2 cellular contexts compared by ENCODE assay signal in the genomic region with DNA sequence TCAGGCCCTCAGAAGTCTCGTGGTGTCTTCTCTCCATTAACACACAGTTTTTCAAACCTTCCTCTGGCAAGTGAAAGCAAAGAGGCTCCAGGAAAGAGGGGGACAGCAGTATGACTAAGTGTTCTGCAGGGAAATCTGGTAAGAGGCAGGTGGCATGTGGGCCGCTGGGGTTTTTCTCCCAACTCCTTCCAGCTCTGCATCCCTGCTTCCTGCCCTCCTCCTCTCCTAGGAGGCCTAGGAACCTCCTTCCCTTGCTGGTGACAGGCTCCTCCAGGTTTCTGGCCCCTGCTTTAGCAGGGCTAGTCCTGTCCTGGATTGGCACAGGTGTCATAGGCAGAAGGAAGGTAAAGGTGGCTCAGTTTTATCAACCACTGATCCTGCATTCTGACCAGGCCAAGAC.
A peak's percentile ranks its signal among the peaks of the same experiment; 100 is the strongest.
TF ChIP-seq lines count a peak whose summit lies in the region.

No MANE protein-coding gene starts in this region.

TF ChIP-seq in HepG2, 621 proteins besides CTCF, POLR2A, EP300 and RAD21:
- TF ChIP-seq ZNF619 (CRISPR knock-in tag; IDR thresholded peaks at IDR 0.05) = 0 out of 2 replicates have a peak, but pooled peaks have one; percentile 59
- peak; percentile 28; the same call in 1 of the 2 replicates for TF ChIP-seq ZNF598 (CRISPR knock-in tag; IDR thresholded peaks at IDR 0.05; ENCODE audit: borderline replicate concordance)
- no peak for TF ChIP-seq TEAD3 (CRISPR knock-in tag; optimal IDR thresholded peaks at IDR 0.05; ENCODE audit: borderline replicate concordance)
- TF ChIP-seq, protein P1, sequence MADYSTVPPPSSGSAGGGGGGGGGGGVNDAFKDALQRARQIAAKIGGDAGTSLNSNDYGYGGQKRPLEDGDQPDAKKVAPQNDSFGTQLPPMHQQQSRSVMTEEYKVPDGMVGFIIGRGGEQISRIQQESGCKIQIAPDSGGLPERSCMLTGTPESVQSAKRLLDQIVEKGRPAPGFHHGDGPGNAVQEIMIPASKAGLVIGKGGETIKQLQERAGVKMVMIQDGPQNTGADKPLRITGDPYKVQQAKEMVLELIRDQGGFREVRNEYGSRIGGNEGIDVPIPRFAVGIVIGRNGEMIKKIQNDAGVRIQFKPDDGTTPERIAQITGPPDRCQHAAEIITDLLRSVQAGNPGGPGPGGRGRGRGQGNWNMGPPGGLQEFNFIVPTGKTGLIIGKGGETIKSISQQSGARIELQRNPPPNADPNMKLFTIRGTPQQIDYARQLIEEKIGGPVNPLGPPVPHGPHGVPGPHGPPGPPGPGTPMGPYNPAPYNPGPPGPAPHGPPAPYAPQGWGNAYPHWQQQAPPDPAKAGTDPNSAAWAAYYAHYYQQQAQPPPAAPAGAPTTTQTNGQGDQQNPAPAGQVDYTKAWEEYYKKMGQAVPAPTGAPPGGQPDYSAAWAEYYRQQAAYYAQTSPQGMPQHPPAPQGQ (CRISPR knock-in tag; IDR thresholded peaks at IDR 0.05; ENCODE audit: borderline replicate concordance) = no peak
- 0 out of 2 replicates have a peak, but pooled peaks have one; percentile 56 for TF ChIP-seq ZNF225 (CRISPR knock-in tag; IDR thresholded peaks at IDR 0.05)
- TF ChIP-seq HNF4G (IDR thresholded peaks at IDR 0.05; ENCODE audit: borderline replicate concordance, low read depth, low read length) = no peak
- TF ChIP-seq HNF4G (CRISPR knock-in tag; IDR thresholded peaks at IDR 0.05; ENCODE audit: borderline replicate concordance, low read depth) = peak; percentile 43; the same call in 1 of the 2 replicates
- TF ChIP-seq ZNF83 (CRISPR knock-in tag; IDR thresholded peaks at IDR 0.05; ENCODE audit: borderline replicate concordance) = peak; percentile 69; the same call in 1 of the 2 replicates
- TF ChIP-seq ZFX (CRISPR knock-in tag; IDR thresholded peaks at IDR 0.05; ENCODE audit: low read depth) = peak; percentile 26; the same call in 1 of the 2 replicates
- no peak for TF ChIP-seq ZNF572 (CRISPR knock-in tag; IDR thresholded peaks at IDR 0.05)
- TF ChIP-seq, protein P2, sequence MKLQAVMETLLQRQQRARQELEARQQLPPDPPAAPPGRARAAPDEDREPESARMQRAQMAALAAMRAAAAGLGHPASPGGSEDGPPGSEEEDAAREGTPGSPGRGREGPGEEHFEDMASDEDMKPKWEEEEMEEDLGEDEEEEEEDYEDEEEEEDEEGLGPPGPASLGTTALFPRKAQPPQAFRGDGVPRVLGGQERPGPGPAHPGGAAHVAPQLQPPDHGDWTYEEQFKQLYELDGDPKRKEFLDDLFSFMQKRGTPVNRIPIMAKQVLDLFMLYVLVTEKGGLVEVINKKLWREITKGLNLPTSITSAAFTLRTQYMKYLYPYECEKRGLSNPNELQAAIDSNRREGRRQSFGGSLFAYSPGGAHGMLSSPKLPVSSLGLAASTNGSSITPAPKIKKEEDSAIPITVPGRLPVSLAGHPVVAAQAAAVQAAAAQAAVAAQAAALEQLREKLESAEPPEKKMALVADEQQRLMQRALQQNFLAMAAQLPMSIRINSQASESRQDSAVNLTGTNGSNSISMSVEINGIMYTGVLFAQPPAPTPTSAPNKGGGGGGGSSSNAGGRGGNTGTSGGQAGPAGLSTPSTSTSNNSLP (IDR thresholded peaks at IDR 0.05; ENCODE audit: low read depth, low read length) = no peak
- TF ChIP-seq, protein P3, sequence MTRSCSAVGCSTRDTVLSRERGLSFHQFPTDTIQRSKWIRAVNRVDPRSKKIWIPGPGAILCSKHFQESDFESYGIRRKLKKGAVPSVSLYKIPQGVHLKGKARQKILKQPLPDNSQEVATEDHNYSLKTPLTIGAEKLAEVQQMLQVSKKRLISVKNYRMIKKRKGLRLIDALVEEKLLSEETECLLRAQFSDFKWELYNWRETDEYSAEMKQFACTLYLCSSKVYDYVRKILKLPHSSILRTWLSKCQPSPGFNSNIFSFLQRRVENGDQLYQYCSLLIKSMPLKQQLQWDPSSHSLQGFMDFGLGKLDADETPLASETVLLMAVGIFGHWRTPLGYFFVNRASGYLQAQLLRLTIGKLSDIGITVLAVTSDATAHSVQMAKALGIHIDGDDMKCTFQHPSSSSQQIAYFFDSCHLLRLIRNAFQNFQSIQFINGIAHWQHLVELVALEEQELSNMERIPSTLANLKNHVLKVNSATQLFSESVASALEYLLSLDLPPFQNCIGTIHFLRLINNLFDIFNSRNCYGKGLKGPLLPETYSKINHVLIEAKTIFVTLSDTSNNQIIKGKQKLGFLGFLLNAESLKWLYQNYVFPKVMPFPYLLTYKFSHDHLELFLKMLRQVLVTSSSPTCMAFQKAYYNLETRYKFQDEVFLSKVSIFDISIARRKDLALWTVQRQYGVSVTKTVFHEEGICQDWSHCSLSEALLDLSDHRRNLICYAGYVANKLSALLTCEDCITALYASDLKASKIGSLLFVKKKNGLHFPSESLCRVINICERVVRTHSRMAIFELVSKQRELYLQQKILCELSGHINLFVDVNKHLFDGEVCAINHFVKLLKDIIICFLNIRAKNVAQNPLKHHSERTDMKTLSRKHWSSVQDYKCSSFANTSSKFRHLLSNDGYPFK (CRISPR knock-in tag; IDR thresholded peaks at IDR 0.05; ENCODE audit: borderline replicate concordance) = 0 out of 2 replicates have a peak, but pooled peaks have one; percentile 15
TF ChIP-seq in HepG2: peak in this region for 7.

TF ChIP-seq in K562, 482 proteins besides CTCF, POLR2A, EP300 and RAD21:
- TF ChIP-seq PHF20 (IDR thresholded peaks at IDR 0.05; ENCODE audit: partially characterized antibody) (no peak), POLR2AphosphoS5 (IDR thresholded peaks at IDR 0.05; ENCODE audit: control insufficient read depth, insufficient read depth, low read depth, low read length) (no peak), ZBED1 (IDR thresholded peaks at IDR 0.05) (no peak), HOXB6 (CRISPR knock-in tag; IDR thresholded peaks at IDR 0.05; ENCODE audit: borderline replicate concordance) (no peak), ESRRB (CRISPR knock-in tag; IDR thresholded peaks at IDR 0.05; ENCODE audit: borderline replicate concordance) (no peak), PHTF2 (CRISPR knock-in tag; IDR thresholded peaks at IDR 0.05) (no peak), MCM2 (IDR thresholded peaks at IDR 0.05; ENCODE audit: low read depth) (no peak), EP400 (IDR thresholded peaks at IDR 0.05) (no peak)
- TF ChIP-seq, protein P4, sequence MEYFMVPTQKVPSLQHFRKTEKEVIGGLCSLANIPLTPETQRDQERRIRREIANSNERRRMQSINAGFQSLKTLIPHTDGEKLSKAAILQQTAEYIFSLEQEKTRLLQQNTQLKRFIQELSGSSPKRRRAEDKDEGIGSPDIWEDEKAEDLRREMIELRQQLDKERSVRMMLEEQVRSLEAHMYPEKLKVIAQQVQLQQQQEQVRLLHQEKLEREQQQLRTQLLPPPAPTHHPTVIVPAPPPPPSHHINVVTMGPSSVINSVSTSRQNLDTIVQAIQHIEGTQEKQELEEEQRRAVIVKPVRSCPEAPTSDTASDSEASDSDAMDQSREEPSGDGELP (CRISPR knock-in tag; IDR thresholded peaks at IDR 0.05; ENCODE audit: borderline replicate concordance) = no peak
- TF ChIP-seq, protein P5, sequence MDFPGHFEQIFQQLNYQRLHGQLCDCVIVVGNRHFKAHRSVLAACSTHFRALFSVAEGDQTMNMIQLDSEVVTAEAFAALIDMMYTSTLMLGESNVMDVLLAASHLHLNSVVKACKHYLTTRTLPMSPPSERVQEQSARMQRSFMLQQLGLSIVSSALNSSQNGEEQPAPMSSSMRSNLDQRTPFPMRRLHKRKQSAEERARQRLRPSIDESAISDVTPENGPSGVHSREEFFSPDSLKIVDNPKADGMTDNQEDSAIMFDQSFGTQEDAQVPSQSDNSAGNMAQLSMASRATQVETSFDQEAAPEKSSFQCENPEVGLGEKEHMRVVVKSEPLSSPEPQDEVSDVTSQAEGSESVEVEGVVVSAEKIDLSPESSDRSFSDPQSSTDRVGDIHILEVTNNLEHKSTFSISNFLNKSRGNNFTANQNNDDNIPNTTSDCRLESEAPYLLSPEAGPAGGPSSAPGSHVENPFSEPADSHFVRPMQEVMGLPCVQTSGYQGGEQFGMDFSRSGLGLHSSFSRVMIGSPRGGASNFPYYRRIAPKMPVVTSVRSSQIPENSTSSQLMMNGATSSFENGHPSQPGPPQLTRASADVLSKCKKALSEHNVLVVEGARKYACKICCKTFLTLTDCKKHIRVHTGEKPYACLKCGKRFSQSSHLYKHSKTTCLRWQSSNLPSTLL (IDR thresholded peaks at IDR 0.05) = no peak
TF ChIP-seq in K562: peak in this region for 0.
